Comparison of ENCODE assay signal across 8 cellular contexts in the genomic region with DNA sequence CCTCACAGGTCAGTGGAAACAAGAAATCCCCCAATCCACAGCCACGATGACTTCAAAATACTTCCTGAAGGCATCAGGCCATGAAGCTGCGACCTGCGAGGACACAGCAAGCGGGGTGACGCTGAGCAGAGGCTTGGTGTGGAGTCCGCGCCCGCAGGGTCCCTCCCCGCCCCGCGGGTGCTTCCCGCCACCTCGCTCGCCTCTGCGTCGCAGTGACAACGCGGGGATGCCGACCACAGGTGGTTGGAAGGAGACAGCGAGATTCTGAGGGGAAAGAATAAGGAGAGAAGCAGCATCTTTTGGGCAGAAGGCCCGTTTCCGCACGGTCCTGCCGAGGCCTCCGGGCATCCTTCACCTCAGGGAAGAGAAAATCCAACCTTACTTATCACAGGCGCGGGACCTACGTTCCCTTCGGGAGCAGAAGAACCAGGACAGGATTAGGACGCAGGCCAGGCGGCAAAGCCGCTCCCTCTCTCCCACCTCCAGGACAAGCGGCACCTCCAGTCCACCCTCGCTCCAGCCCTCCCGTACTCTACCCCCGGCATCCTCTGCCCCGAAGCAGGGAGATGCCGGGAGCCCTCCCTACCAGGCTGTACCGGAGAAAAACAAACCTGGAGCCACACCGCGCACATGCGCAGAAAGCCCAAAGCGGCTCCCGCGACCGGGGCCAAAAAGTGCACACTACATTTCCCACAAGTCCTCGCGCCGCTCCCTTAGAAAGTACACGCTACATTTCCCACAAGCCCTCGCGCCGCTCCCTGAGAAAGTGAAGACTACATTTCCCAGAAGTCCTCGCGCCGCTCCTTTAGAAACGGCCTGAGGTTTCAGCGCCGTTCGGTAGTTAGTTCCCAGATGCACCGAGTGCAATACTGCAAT.
DNase-seq lines count a peak whose midpoint lies in the region; ATAC-seq, FAIRE-seq and TF ChIP-seq lines count a peak whose summit lies in the region.

No MANE protein-coding gene starts in this region.

- H3K27ac ChIP-seq in cardiac muscle cell (peak overlapping the region; percentile 12), pancreas (peak overlapping the region; percentile 6 to 68 (median 45)), tibial artery (peak overlapping the region; percentile 74 to 77)

- WGBS in pancreas, 2 donors: 0% methylated on average over 61 of the region's 61 CpGs

- H3K4me3 ChIP-seq in adipocyte (ENCODE audit: low read length) (peak overlapping the region; percentile 95), cardiac muscle cell (peak overlapping the region; percentile 54), pancreas (peak overlapping the region; percentile 57 to 78 (median 68)), tibial artery (peak overlapping the region; percentile 66 to 89)

- H3K9ac ChIP-seq in adipocyte (ENCODE audit: low read length): peak overlapping the region; percentile 89

- peak; percentile 63 for DNase-seq in GM12891 (ENCODE audit: insufficient read length, low spot score)
- DNase-seq in NCI-H1417 treated with DMSO at 0.1 percent for 48 hours (lab: John Stamatoyannopoulos, UW): peak; percentile 73
- peak; percentile 77 to 91 for DNase-seq in SW 1271 (lab: John Stamatoyannopoulos, UW)
- DNase-seq in adipocyte (ENCODE audit: low read depth): peak; percentile 99
- peak; percentile 98 for DNase-seq in cardiac muscle cell (ENCODE audit: low read depth in 1 of 2, low spot score in 1 of 2)
- peak; percentile 95 to 98 (median 97) for DNase-seq in pancreas
- DNase-seq in tibial artery: peak; percentile 97 to 98

- peaks cover 6% of the 10 kb centered on the region for H3K4me1 ChIP-seq in adipocyte (ENCODE audit: control insufficient read depth, insufficient read depth, low read length)
- H3K4me1 ChIP-seq in cardiac muscle cell (ENCODE audit: low read depth): no peaks in the 10 kb centered on the region
- H3K4me1 ChIP-seq in pancreas: peaks cover 0 to 9% (median 0%) of the 10 kb centered on the region in 3 donors
- peaks cover 0 to 28% (median 16%) of the 10 kb centered on the region in 4 donors for H3K4me1 ChIP-seq in tibial artery

- H3K27me3 ChIP-seq in adipocyte (replicated peaks; ENCODE audit: control insufficient read depth, insufficient read depth, low read length) (no peaks in the 10 kb centered on the region), cardiac muscle cell (no peaks in the 10 kb centered on the region), pancreas (no peaks in the 10 kb centered on the region), tibial artery (no peaks in the 10 kb centered on the region)

- H3K36me3 ChIP-seq in adipocyte (ENCODE audit: control insufficient read depth, insufficient read depth, low read length, severe bottlenecking) (no peaks in the 10 kb centered on the region), cardiac muscle cell (no peaks in the 10 kb centered on the region), pancreas (no peaks in the 10 kb centered on the region), tibial artery (peaks cover 6 to 23% (median 12%) of the 10 kb centered on the region in 3 donors)

- intact Hi-C loops in pancreas (cut with DNase I) (no loop called here), tibial artery (cut with DNase I; ENCODE audit: low total_unique reads) (no loop called here)

- H3K9me3 ChIP-seq in adipocyte (ENCODE audit: control insufficient read depth, low read length) (no peaks in the 10 kb centered on the region), cardiac muscle cell (ENCODE audit: low read depth) (no peaks in the 10 kb centered on the region), pancreas (no peaks in the 10 kb centered on the region), tibial artery (no peaks in the 10 kb centered on the region)

- FAIRE-seq in GM12891 (lab: Jason Lieb, UNC) (peak; percentile 94), pancreas (lab: Jason Lieb, UNC) (peak; percentile 88)

- TF ChIP-seq POLR2A in GM12891 (IDR thresholded peaks at IDR 0.05; ENCODE audit: low read depth, low read length): no peak

- ATAC-seq in HG02798 (IDR thresholded peaks at IDR 0.05; ENCODE audit: poor library complexity, unreplicated experiment) (peak; percentile 97), pancreas (peak; percentile 98 to 99 (median 98))

- TF ChIP-seq CTCF in cardiac muscle cell (IDR thresholded peaks at IDR 0.05; ENCODE audit: low read depth, low read length): no peak
- no peak for TF ChIP-seq CTCF in pancreas (IDR thresholded peaks at IDR 0.05)
- no peak for TF ChIP-seq CTCF in tibial artery (IDR thresholded peaks at IDR 0.05)

TF ChIP-seq in GM12891, 5 proteins besides CTCF, POLR2A, EP300 and RAD21:
- TF ChIP-seq PAX5 (IDR thresholded peaks at IDR 0.05; ENCODE audit: insufficient read depth, low read length, severe bottlenecking): no peak
- no peak for TF ChIP-seq SPI1 (IDR thresholded peaks at IDR 0.05; ENCODE audit: low read depth, low read length)
- no peak for TF ChIP-seq POU2F2 (IDR thresholded peaks at IDR 0.05; ENCODE audit: low read depth, low read length)

Comparison
In these comparisons a context has a peak if more than half of its experiments do, and no peak if none do; other contexts are left out.
1. Peak in every context shown above with its lines: DNase-seq, ATAC-seq, H3K4me3 ChIP-seq and H3K27ac ChIP-seq.
2. H3K27ac ChIP-seq: peak in every context shown above with its lines; median percentile 76 in tibial artery; 45 in pancreas; 12 in cardiac muscle cell.